Comparison of ENCODE assay signal across 1 cellular context in the genomic region with DNA sequence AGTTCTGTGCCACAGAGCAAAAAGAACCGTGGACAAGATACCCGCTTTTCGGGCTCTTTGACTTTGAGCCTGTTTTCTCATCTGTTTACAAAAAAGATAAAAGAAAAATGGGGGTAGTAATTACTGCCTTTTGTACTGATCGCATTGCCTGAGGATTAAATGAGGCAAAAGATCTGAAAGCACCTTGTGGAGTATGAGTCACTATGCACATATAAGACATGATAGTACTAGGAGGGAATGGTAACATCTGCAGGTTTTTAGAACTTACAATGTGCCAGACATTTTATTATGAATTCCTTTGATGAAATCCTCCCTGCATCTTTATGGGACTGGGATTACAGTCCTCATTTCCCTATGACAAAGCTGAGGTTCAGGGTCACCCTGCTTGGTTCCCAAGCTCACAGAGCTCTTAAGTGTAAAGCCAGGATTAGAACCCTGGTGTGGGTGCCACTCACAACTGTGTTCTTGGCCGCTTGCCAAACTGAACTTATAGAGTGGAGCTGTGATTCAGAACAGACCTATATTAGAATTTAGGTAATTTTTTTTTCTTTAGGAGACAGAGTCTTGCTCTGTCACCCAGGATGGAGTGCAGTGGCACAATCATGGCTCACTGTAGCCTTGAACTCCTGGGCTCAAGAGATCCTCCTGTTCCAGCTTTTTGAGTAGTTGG.
TF ChIP-seq lines count a peak whose summit lies in the region.

No MANE protein-coding gene starts in this region.

TF ChIP-seq in SK-N-SH treated with all-trans-retinoic acid at 6 μM for 48 hours, 23 proteins besides CTCF, POLR2A, EP300 and RAD21 (continued from another document):
- TF ChIP-seq, protein P1, sequence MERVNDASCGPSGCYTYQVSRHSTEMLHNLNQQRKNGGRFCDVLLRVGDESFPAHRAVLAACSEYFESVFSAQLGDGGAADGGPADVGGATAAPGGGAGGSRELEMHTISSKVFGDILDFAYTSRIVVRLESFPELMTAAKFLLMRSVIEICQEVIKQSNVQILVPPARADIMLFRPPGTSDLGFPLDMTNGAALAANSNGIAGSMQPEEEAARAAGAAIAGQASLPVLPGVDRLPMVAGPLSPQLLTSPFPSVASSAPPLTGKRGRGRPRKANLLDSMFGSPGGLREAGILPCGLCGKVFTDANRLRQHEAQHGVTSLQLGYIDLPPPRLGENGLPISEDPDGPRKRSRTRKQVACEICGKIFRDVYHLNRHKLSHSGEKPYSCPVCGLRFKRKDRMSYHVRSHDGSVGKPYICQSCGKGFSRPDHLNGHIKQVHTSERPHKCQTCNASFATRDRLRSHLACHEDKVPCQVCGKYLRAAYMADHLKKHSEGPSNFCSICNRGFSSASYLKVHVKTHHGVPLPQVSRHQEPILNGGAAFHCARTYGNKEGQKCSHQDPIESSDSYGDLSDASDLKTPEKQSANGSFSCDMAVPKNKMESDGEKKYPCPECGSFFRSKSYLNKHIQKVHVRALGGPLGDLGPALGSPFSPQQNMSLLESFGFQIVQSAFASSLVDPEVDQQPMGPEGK (CRISPR knock-in tag; IDR thresholded peaks at IDR 0.05; ENCODE audit: borderline replicate concordance): no peak
